1 cellular context compared by ENCODE assay signal in genomic region chr13:111038887-111039286, GRCh38.
TF ChIP-seq lines count a peak whose summit lies in the region.

No MANE protein-coding gene starts in this region.

TF ChIP-seq in K562, 482 proteins besides CTCF, POLR2A, EP300 and RAD21:
- TF ChIP-seq GMEB1 (CRISPR knock-in tag; IDR thresholded peaks at IDR 0.05) (no peak), PKNOX1 (IDR thresholded peaks at IDR 0.05) (peak; percentile 44; the same call in 1 of the 2 replicates), KLF1 (tag; IDR thresholded peaks at IDR 0.05) (no peak), ZNF830 (CRISPR knock-in tag; IDR thresholded peaks at IDR 0.05) (no peak), FOXK1 (CRISPR knock-in tag; IDR thresholded peaks at IDR 0.05; ENCODE audit: borderline replicate concordance) (no peak), LARP7 (IDR thresholded peaks at IDR 0.05) (no peak), NR2C1 (IDR thresholded peaks at IDR 0.05) (no peak), NR2C1 (tag; IDR thresholded peaks at IDR 0.05) (no peak), HCFC1 (IDR thresholded peaks at IDR 0.05; ENCODE audit: low read depth, low read length) (no peak), ETS1 (conservative IDR thresholded peaks at IDR 0.05; ENCODE audit: control insufficient read depth, low read depth, low read length) (no peak), BCL6 (CRISPR knock-in tag; IDR thresholded peaks at IDR 0.05) (no peak), HMG20B (CRISPR knock-in tag; IDR thresholded peaks at IDR 0.05) (no peak), RBM34 (IDR thresholded peaks at IDR 0.05; ENCODE audit: borderline replicate concordance, insufficient read depth, low read length) (no peak), POLR2AphosphoS5 (IDR thresholded peaks at IDR 0.05; ENCODE audit: control insufficient read depth, insufficient read depth, low read depth, low read length) (no peak), THRAP3 (IDR thresholded peaks at IDR 0.05; ENCODE audit: borderline replicate concordance) (no peak), BHLHE40 (IDR thresholded peaks at IDR 0.05; ENCODE audit: low read length) (no peak), SUPT5H (IDR thresholded peaks at IDR 0.05) (no peak), TCF3 (CRISPR knock-in tag; IDR thresholded peaks at IDR 0.05) (peak; percentile 43; the same call in 1 of the 2 replicates), CBFA2T3 (IDR thresholded peaks at IDR 0.05) (peak; percentile 66), SIRT6 (IDR thresholded peaks at IDR 0.05; ENCODE audit: low read depth, low read length) (no peak), NR2C2 (CRISPR knock-in tag; IDR thresholded peaks at IDR 0.05) (no peak), NR2C2 (tag; IDR thresholded peaks at IDR 0.05) (no peak), CBFA2T2 (conservative IDR thresholded peaks at IDR 0.05) (0 out of 2 replicates have a peak, but pooled peaks have one; percentile 21), ZNF143 (CRISPR knock-in tag; IDR thresholded peaks at IDR 0.05) (no peak), ZFP30 (CRISPR knock-in tag; IDR thresholded peaks at IDR 0.05; ENCODE audit: borderline replicate concordance) (no peak), FOXK2 (conservative IDR thresholded peaks at IDR 0.05 in 1 of 2, IDR thresholded peaks at IDR 0.05 in 1 of 2; ENCODE audit: low read depth in 2 of 2) (no peak), STAT5A (IDR thresholded peaks at IDR 0.05; ENCODE audit: borderline replicate concordance, low read length) (no peak), FOXP1 (CRISPR knock-in tag; IDR thresholded peaks at IDR 0.05) (no peak), HES1 (IDR thresholded peaks at IDR 0.05; ENCODE audit: low read depth) (no peak), ZNF165 (CRISPR knock-in tag; IDR thresholded peaks at IDR 0.05; ENCODE audit: borderline replicate concordance) (no peak), MAFG (tag; conservative IDR thresholded peaks at IDR 0.05) (no peak)
